In the genomic region with DNA sequence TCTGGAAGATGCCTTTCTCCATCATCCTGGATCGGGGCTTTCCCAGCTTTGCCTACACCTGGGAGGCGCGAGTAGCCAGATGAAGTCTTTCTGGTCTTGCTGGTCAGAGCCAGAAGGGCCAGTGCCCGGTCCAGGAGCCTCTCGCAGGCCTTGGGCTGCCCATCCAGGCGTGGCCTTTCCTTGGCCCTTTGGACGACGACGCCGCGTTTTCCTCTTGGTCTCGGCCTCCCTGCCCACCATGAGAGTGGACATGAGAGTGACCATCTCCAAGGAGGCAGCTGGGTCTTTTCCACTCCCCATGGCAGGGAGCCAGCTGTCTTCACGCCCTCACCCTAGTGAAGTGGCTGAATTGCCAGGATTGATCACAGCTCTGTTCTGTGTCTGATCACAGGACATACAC, we compare ENCODE assay signal across 18 cellular contexts. TPM values are rescaled to one million over a fixed set of nuclear protein-coding genes. Genes with fewer than 3 reads are reported as not detected.
DNase-seq lines count a peak whose midpoint lies in the region; ATAC-seq, FAIRE-seq and TF ChIP-seq lines count a peak whose summit lies in the region.
"Had no signal": no experiment of that assay in that cellular context is flagged by ENCODE, and none has a peak within 500 bp of the region (broad histone marks: within the 10 kb centered on the region; RNA-seq: fewer than 3 reads in every experiment).

No MANE protein-coding gene starts in this region.

- H3K4me3 ChIP-seq in right cardiac atrium (ENCODE audit: low read length) (no peak overlapping the region), heart right ventricle (no peak overlapping the region), osteoblast (ENCODE audit: insufficient read depth, low read length) (no peak overlapping the region)
- H3K4me3 ChIP-seq: HAP-1 had no signal

- H3K79me2 ChIP-seq in osteoblast (ENCODE audit: insufficient read depth, low read length): peaks cover 73% of the 10 kb centered on the region

- H3K27me3 ChIP-seq in right cardiac atrium (ENCODE audit: control insufficient read depth, insufficient read depth) (no peaks in the 10 kb centered on the region), heart right ventricle (no peaks in the 10 kb centered on the region), osteoblast (ENCODE audit: insufficient read depth, low read length) (no peaks in the 10 kb centered on the region)
- H3K27me3 ChIP-seq: BE2C had no signal

- H3K27ac Mint-ChIP-seq in endothelial cell (ENCODE audit: unreplicated experiment): no peak overlapping the region

- peak overlapping the region; percentile 25 for H3K4me3 Mint-ChIP-seq in endothelial cell (ENCODE audit: unreplicated experiment)

- peaks cover 26% of the 10 kb centered on the region for H4K20me1 ChIP-seq in osteoblast (ENCODE audit: insufficient read depth, low read length)

- H3K27ac ChIP-seq in right cardiac atrium (ENCODE audit: low read length) (no peak overlapping the region), heart right ventricle (no peak overlapping the region), osteoblast (ENCODE audit: low read depth, low read length) (no peak overlapping the region)

- no peak for TF ChIP-seq CTCF in heart right ventricle (IDR thresholded peaks at IDR 0.05)
- no peak for TF ChIP-seq CTCF in endothelial cell (IDR thresholded peaks at IDR 0.05; ENCODE audit: unreplicated experiment)
- no peak for TF ChIP-seq CTCF in osteoblast (IDR thresholded peaks at IDR 0.05; ENCODE audit: extremely low read depth, low read depth, low read length)

- ATAC-seq in right cardiac atrium: no peak
- no peak for ATAC-seq in heart right ventricle
- ATAC-seq in GM21528 (IDR thresholded peaks at IDR 0.05; ENCODE audit: low FRiP score, unreplicated experiment): no peak

- no peaks in the 10 kb centered on the region for H3K9me3 Mint-ChIP-seq in endothelial cell (ENCODE audit: unreplicated experiment)
- H3K9me3 Mint-ChIP-seq: CD14-positive monocyte; CD8-positive, alpha-beta memory T cell had no signal

- intact Hi-C loops in right cardiac atrium (cut with DNase I) (loop anchor here in 1 of 4 donors (5.0 kb wide), 1 partner anchor 49 kb away; no protein-coding TSS in a partner anchor), heart right ventricle (cut with DNase I) (loop anchor here in 6 of 10 donors (5.0 to 10.0 kb wide), 5 partner anchors 44 to 151 kb away; a partner anchor contains a TSS)

- 75% methylated on average over 13 of the region's 13 CpGs for WGBS in right cardiac atrium
- WGBS in heart right ventricle, 2 donors: 81 to 90% methylated on average over 13 of the region's 13 CpGs

- H3K36me3 Mint-ChIP-seq in endothelial cell (ENCODE audit: low read depth, unreplicated experiment): peaks cover 13% of the 10 kb centered on the region

- DNase-seq in right cardiac atrium: peak in 2 of 3 donors; percentile 50 to 60
- no peak for DNase-seq in heart right ventricle
- no peak for DNase-seq in endothelial cell (ENCODE audit: low spot score)
- peak; percentile 36 for DNase-seq in osteoblast (ENCODE audit: insufficient read length, low spot score, missing footprints)
- no peak for DNase-seq in urothelium cell line (ENCODE audit: low spot score)
- DNase-seq in activated naive CD4-positive, alpha-beta T cell (lab: John Stamatoyannopoulos, UW): no peak
- DNase-seq: BE2C; Caco-2; CD8-positive, alpha-beta memory T cell; DND-41; GDM1 had no signal

- no peak for FAIRE-seq in urothelium cell line (lab: Jason Lieb, UNC)
- FAIRE-seq: A204.1, GM12892, GM19239, H1 had no signal

- no peaks in the 10 kb centered on the region for H3K4me1 ChIP-seq in right cardiac atrium (ENCODE audit: control insufficient read depth, insufficient read depth, low read length)
- peaks cover 18 to 46% (median 31%) of the 10 kb centered on the region in 9 donors for H3K4me1 ChIP-seq in heart right ventricle
- peaks cover 18% of the 10 kb centered on the region for H3K4me1 ChIP-seq in osteoblast (ENCODE audit: insufficient read depth, low read length)
- H3K4me1 ChIP-seq: BE2C had no signal

- no peaks in the 10 kb centered on the region for H3K9me3 ChIP-seq in right cardiac atrium (ENCODE audit: control insufficient read depth, low read length)
- H3K9me3 ChIP-seq in heart right ventricle: no peaks in the 10 kb centered on the region
- no peaks in the 10 kb centered on the region for H3K9me3 ChIP-seq in osteoblast (ENCODE audit: low read depth, low read length)
- H3K9me3 ChIP-seq: BE2C, Caco-2, HAP-1 had no signal

- H3K27me3 Mint-ChIP-seq in endothelial cell (ENCODE audit: unreplicated experiment): peaks cover 4% of the 10 kb centered on the region
- H3K27me3 Mint-ChIP-seq: CD8-positive, alpha-beta memory T cell had no signal

- H3K4me1 Mint-ChIP-seq in endothelial cell (ENCODE audit: unreplicated experiment): peaks cover 14% of the 10 kb centered on the region

- H3K36me3 ChIP-seq in heart right ventricle (peaks cover 0 to 39% (median 3%) of the 10 kb centered on the region in 9 donors), osteoblast (ENCODE audit: insufficient read depth, low read length) (peaks cover 10% of the 10 kb centered on the region)

- H3K4me2 ChIP-seq in osteoblast (ENCODE audit: insufficient read depth, low read length): no peak overlapping the region

- no peak overlapping the region for H2AFZ ChIP-seq in osteoblast (ENCODE audit: low read length)

RNA-seq across cellular contexts. Expression of a gene that starts 3.5 kb away (rescaled TPM):
- total RNA-seq in right cardiac atrium: 10 to 100 TPM; 30.2 to 33.3 (median 30.9) TPM
- 30.7 TPM for polyA plus RNA-seq in right cardiac atrium
- 10 to 100 TPM; 16.7 to 37.9 (median 24.8) TPM for total RNA-seq in heart right ventricle
- 10 to 100 TPM; 31.4 to 55.5 TPM for polyA plus RNA-seq in heart right ventricle
- total RNA-seq in endothelial cell (ENCODE audit: unreplicated experiment): 46.4 TPM
- total RNA-seq in osteoblast: 33.0 and 36.2 TPM in 2 replicates

RNA-seq across cellular contexts. Expression of a gene that starts 11.8 kb away (rescaled TPM):
- total RNA-seq in right cardiac atrium: under 1 TPM; 0.14 to 0.46 (median 0.20) TPM
- 0.20 TPM for polyA plus RNA-seq in right cardiac atrium
- 1 to 10 TPM in 1 of 10 donors, under 1 TPM in 5, not detected in 4; 0.05 to 2.3 (median 0.19) TPM for total RNA-seq in heart right ventricle
- polyA plus RNA-seq in heart right ventricle: under 1 TPM; 0.13 to 0.37 TPM
- 0.41 TPM for total RNA-seq in endothelial cell (ENCODE audit: unreplicated experiment)
- total RNA-seq in osteoblast: under 0.01 TPM in 1 of 2 replicates, not detected in the other

RNA-seq across cellular contexts. Expression of a gene that starts 38.8 kb away (rescaled TPM):
- total RNA-seq in right cardiac atrium (10 to 100 TPM; 28.6 to 42.4 (median 35.1) TPM), heart right ventricle (10 to 100 TPM; 20.4 to 52.4 (median 30.0) TPM), endothelial cell (ENCODE audit: unreplicated experiment) (18.7 TPM), osteoblast (10.9 and 14.5 TPM in 2 replicates)
- polyA plus RNA-seq in right cardiac atrium (61.8 TPM), heart right ventricle (100 to 1,000 TPM in 1 of 2 donors, 10 to 100 TPM in 1; 56.0 to 187 TPM)

RNA-seq across cellular contexts. Expression of a gene that starts 53.5 kb away (rescaled TPM):
- total RNA-seq in right cardiac atrium: 100 to 1,000 TPM; 188 to 203 (median 195) TPM
- 162 TPM for polyA plus RNA-seq in right cardiac atrium
- 100 to 1,000 TPM; 118 to 221 (median 153) TPM for total RNA-seq in heart right ventricle
- polyA plus RNA-seq in heart right ventricle: 100 to 1,000 TPM in 1 of 2 donors, 10 to 100 TPM in 1; 37.4 to 189 TPM
- total RNA-seq in endothelial cell (ENCODE audit: unreplicated experiment): 61.1 TPM
- 441 and 506 TPM in 2 replicates for total RNA-seq in osteoblast

RNA-seq across cellular contexts. Expression of a gene that starts 59.6 kb away (rescaled TPM):
- total RNA-seq in right cardiac atrium (under 1 TPM; 0.26 to 0.88 (median 0.63) TPM), heart right ventricle (1 to 10 TPM in 4 of 10 donors, under 1 TPM in 6; 0.19 to 3.0 (median 0.74) TPM), endothelial cell (ENCODE audit: unreplicated experiment) (0.49 TPM), osteoblast (0.88 and 2.5 TPM in 2 replicates)
- polyA plus RNA-seq in right cardiac atrium (0.36 TPM), heart right ventricle (under 1 TPM; 0.13 to 0.80 TPM)
- total RNA-seq: CD8-positive, alpha-beta memory T cell had no signal
- polyA plus RNA-seq: CD14-positive monocyte had no signal

Comparison
In these comparisons a context has a peak if more than half of its experiments do, and no peak if none do; other contexts are left out.
1. DNase-seq: peak in right cardiac atrium (2 of 3) and osteoblast (single experiment); none in heart right ventricle (0 of 2), endothelial cell (single experiment), urothelium cell line (single experiment) and activated naive CD4-positive, alpha-beta T cell (0 of 4).